ENCODE assay signal across 2 cellular contexts in genomic region chr7:109109558-109109957, GRCh38.
TF ChIP-seq lines count a peak whose summit lies in the region.

No MANE protein-coding gene starts in this region.

TF ChIP-seq in HepG2, 621 proteins besides CTCF, POLR2A, EP300 and RAD21:
- no peak for TF ChIP-seq RERE (CRISPR knock-in tag; IDR thresholded peaks at IDR 0.05; ENCODE audit: low read depth)
TF ChIP-seq in HepG2: peak in this region for 0.

TF ChIP-seq in liver, 16 proteins besides CTCF, POLR2A, EP300 and RAD21 (continued from another document):
- TF ChIP-seq REST (IDR thresholded peaks at IDR 0.05), result no peak
